In the genomic region with DNA sequence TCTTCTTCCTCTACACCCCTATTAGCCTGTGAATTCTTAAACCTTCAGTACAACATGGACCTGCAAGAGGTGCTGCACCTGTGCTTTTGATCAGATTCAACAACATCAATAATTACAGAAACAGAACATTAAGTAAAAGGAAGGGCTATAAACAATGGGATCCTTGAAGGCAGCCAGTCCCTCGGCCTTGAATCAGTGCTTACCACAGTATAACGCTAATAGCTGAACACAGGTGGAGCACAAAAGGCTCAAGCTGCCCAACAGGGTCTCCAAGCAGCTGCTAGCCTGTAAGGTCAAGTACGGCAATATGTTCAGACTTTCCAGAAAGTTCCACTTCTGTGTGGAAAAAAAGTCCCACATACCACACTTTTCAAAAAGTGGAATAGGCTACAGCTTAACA, we compare ENCODE assay signal across 10 cellular contexts.
DNase-seq lines count a peak whose midpoint lies in the region; ATAC-seq and TF ChIP-seq lines count a peak whose summit lies in the region.
"Had no signal": no experiment of that assay in that cellular context is flagged by ENCODE, and none has a peak within 500 bp of the region (broad histone marks: within the 10 kb centered on the region; RNA-seq: fewer than 3 reads in every experiment).

No MANE protein-coding gene starts in this region.

- H3K27ac ChIP-seq in ovary = no peak overlapping the region
- H3K27ac ChIP-seq: A549 had no signal

- intact Hi-C loops in ovary (cut with DNase I) = no loop called here

- POLR2A ChIA-PET in activated naive CD8-positive, alpha-beta T cell treated with anti-CD3 and anti-CD28 coated beads, Interleukin-2, amount 10 ng/mL, durations not matched to agents 7 days and 5 days (lab: Charles Lee) = interaction anchor here (0.8 to 2.5 kb wide), 10 partner anchors 8 to 73 kb away, joined by 3 to 14 read pairs (median 5); a partner anchor contains a TSS

- H3K4me1 ChIP-seq in ovary (ENCODE audit: insufficient read depth) = peaks cover 5% of the 10 kb centered on the region
- H3K4me1 ChIP-seq: A549 had no signal

- H3K27me3 ChIP-seq in ovary = no peaks in the 10 kb centered on the region

- no peaks in the 10 kb centered on the region for H3K36me3 ChIP-seq in ovary

- H3K9me3 ChIP-seq in ovary = no peaks in the 10 kb centered on the region
- H3K9me3 ChIP-seq: A549 had no signal

- no peak for TF ChIP-seq EP300 in ovary (IDR thresholded peaks at IDR 0.05)

- peaks cover 25% of the 10 kb centered on the region for H3K36me3 Mint-ChIP-seq in activated naive CD8-positive, alpha-beta T cell treated with anti-CD3 and anti-CD28 coated beads, Interleukin-2, amount 10 ng/mL, durations not matched to agents 7 days and 5 days

- TF ChIP-seq CTCF in ovary (IDR thresholded peaks at IDR 0.05) (no peak), GM10266 (IDR thresholded peaks at IDR 0.05; ENCODE audit: control insufficient read depth, insufficient read depth, low read depth, missing control alignments) (no peak)

- H3K27me3 Mint-ChIP-seq in activated naive CD8-positive, alpha-beta T cell treated with anti-CD3 and anti-CD28 coated beads, Interleukin-2, amount 10 ng/mL, durations not matched to agents 7 days and 5 days = no peaks in the 10 kb centered on the region
- H3K27me3 Mint-ChIP-seq: dendritic cell treated with granulocyte-macrophage colony-stimulating factor and Interleukin-4, amounts not matched to agents 40 ng/mL and 50 ng/mL, for 4 days had no signal

- peak overlapping the region; percentile 94 for H3K27ac Mint-ChIP-seq in activated naive CD8-positive, alpha-beta T cell treated with anti-CD3 and anti-CD28 coated beads, Interleukin-2, amount 10 ng/mL, durations not matched to agents 7 days and 5 days
- H3K27ac Mint-ChIP-seq: dendritic cell treated with granulocyte-macrophage colony-stimulating factor and Interleukin-4, amounts not matched to agents 40 ng/mL and 50 ng/mL, for 4 days had no signal

- TF ChIP-seq POLR2A in ovary (IDR thresholded peaks at IDR 0.05) = no peak

- peak overlapping the region; percentile 80 for H3K4me3 Mint-ChIP-seq in activated naive CD8-positive, alpha-beta T cell treated with anti-CD3 and anti-CD28 coated beads, Interleukin-2, amount 10 ng/mL, durations not matched to agents 7 days and 5 days
- H3K4me3 Mint-ChIP-seq: dendritic cell treated with granulocyte-macrophage colony-stimulating factor and Interleukin-4, amounts not matched to agents 40 ng/mL and 50 ng/mL, for 4 days had no signal

- 3 to 17% (median 8%) methylated on average over 3 of the region's 3 CpGs for WGBS in ovary, 3 donors

- H3K4me1 Mint-ChIP-seq in activated naive CD8-positive, alpha-beta T cell treated with anti-CD3 and anti-CD28 coated beads, Interleukin-2, amount 10 ng/mL, durations not matched to agents 7 days and 5 days = peaks cover 38% of the 10 kb centered on the region

- ATAC-seq in HG03196 (IDR thresholded peaks at IDR 0.05; ENCODE audit: unreplicated experiment) (peak; percentile 13), GM21360 (IDR thresholded peaks at IDR 0.05; ENCODE audit: unreplicated experiment) (no peak)
- ATAC-seq in activated naive CD8-positive, alpha-beta T cell treated with anti-CD3 and anti-CD28 coated beads, Interleukin-2, amount 10 ng/mL, durations not matched to agents 7 days and 5 days (ENCODE audit: low read depth) = peak; percentile 3
- ATAC-seq: A549 had no signal

- H3K9me3 Mint-ChIP-seq in activated naive CD8-positive, alpha-beta T cell treated with anti-CD3 and anti-CD28 coated beads, Interleukin-2, amount 10 ng/mL, durations not matched to agents 7 days and 5 days = peaks cover 8% of the 10 kb centered on the region

- H3K4me3 ChIP-seq in ovary = no peak overlapping the region
- H3K4me3 ChIP-seq: A549 had no signal

- peak; percentile 43 for DNase-seq in NCI-H2029 treated with DMSO at 0.1 percent for 48 hours (lab: John Stamatoyannopoulos, UW)
- DNase-seq in NCI-H2029 (lab: John Stamatoyannopoulos, UW) = no peak
- no peak for DNase-seq in activated naive CD8-positive, alpha-beta T cell treated with anti-CD3 and anti-CD28 coated beads, Interleukin-2, amount 10 ng/mL, durations not matched to agents 7 days and 5 days
- DNase-seq in ovary = peak in 3 of 5 donors; percentile 22 to 42 (median 23)
- no peak for DNase-seq in GM10266 (ENCODE audit: extremely low spot score)
- DNase-seq in NCI-H526 (lab: John Stamatoyannopoulos, UW) = no peak

Comparison
In these comparisons a context has a peak if more than half of its experiments do, and no peak if none do; other contexts are left out.
1. DNase-seq: peak in NCI-H2029 treated with DMSO at 0.1 percent for 48 hours (single experiment) and ovary (3 of 5); none in NCI-H2029 (single experiment), activated naive CD8-positive, alpha-beta T cell treated with anti-CD3 and anti-CD28 coated beads, Interleukin-2, amount 10 ng/mL, durations not matched to agents 7 days and 5 days (single experiment), GM10266 (single experiment) and NCI-H526 (0 of 2).